Comparison of ENCODE assay signal across 1 cellular context in the genomic region with DNA sequence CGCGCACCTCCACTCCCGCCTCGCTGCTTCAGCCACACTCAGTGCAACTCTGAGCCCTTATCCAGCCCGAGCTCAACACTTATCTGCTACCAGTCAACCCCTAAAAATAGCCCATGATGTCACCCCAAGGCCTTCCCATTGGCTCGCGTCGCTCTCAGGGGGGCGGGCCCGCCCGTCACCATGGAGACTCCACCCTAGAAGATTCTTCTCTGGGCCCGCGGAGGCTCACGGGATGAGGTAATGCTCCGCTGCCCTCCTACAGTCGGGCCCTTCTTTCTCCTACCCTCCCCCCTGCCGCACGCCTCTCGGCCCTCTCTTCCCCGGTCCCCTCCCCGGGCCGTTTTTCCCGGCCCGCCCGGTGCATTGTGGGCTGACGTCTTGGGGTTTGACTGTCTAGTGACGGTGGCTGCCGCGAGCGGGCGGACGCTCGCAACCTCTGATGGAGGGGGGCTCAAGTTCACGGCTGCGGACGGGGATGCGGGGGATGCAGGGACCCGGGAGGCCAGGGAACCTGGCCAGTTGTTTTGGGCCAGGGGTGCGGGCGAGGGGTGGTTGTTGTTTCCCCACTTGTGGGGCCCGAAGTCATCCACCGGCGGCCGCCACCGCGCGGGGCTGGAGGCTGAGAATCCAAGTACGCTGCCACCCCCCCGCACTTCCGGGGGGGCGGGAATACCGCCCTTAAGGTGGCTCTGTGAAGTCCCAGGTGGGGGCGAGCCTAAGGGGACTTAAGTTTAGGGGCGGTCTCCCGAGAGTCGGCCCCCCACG.
A peak's percentile ranks its signal among the peaks of the same experiment; 100 is the strongest.
TF ChIP-seq lines count a peak whose summit lies in the region.

JUN (minus strand) TSS at position 55 of the 765 bp plus-strand sequence. CDS start 977 bp downstream, outside the sequence.

TF ChIP-seq in K562, 482 proteins besides CTCF, POLR2A, EP300 and RAD21 (continued from another document and continues in another):
- TF ChIP-seq ATF3 (IDR thresholded peaks at IDR 0.05), result peak; percentile 98
- TF ChIP-seq ATF3 (CRISPR knock-in tag; conservative IDR thresholded peaks at IDR 0.05), result peak; percentile 98
- TF ChIP-seq RBFOX2 (IDR thresholded peaks at IDR 0.05; ENCODE audit: low read depth, low read length), result peak; percentile 90
- no peak for TF ChIP-seq ZNF184 (CRISPR knock-in tag; IDR thresholded peaks at IDR 0.05)
- TF ChIP-seq ATF2 (CRISPR knock-in tag; IDR thresholded peaks at IDR 0.05), result peak; percentile 98
- TF ChIP-seq PML (IDR thresholded peaks at IDR 0.05; ENCODE audit: low read length), result peak; percentile 94
- peak; percentile 54; the same call in 1 of the 2 replicates for TF ChIP-seq TARDBP (IDR thresholded peaks at IDR 0.05)
- peak; percentile 37; the same call in 1 of the 2 replicates for TF ChIP-seq CBFA2T3 (IDR thresholded peaks at IDR 0.05)
- no peak for TF ChIP-seq XRCC3 (IDR thresholded peaks at IDR 0.05)
- TF ChIP-seq, protein P1, sequence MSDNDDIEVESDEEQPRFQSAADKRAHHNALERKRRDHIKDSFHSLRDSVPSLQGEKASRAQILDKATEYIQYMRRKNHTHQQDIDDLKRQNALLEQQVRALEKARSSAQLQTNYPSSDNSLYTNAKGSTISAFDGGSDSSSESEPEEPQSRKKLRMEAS (CRISPR knock-in tag; IDR thresholded peaks at IDR 0.05), result peak; percentile 63
- TF ChIP-seq, protein P2, sequence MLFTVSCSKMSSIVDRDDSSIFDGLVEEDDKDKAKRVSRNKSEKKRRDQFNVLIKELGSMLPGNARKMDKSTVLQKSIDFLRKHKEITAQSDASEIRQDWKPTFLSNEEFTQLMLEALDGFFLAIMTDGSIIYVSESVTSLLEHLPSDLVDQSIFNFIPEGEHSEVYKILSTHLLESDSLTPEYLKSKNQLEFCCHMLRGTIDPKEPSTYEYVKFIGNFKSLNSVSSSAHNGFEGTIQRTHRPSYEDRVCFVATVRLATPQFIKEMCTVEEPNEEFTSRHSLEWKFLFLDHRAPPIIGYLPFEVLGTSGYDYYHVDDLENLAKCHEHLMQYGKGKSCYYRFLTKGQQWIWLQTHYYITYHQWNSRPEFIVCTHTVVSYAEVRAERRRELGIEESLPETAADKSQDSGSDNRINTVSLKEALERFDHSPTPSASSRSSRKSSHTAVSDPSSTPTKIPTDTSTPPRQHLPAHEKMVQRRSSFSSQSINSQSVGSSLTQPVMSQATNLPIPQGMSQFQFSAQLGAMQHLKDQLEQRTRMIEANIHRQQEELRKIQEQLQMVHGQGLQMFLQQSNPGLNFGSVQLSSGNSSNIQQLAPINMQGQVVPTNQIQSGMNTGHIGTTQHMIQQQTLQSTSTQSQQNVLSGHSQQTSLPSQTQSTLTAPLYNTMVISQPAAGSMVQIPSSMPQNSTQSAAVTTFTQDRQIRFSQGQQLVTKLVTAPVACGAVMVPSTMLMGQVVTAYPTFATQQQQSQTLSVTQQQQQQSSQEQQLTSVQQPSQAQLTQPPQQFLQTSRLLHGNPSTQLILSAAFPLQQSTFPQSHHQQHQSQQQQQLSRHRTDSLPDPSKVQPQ (CRISPR knock-in tag; IDR thresholded peaks at IDR 0.05; ENCODE audit: borderline replicate concordance), result no peak
- 0 out of 2 replicates have a peak, but pooled peaks have one; percentile 22 for TF ChIP-seq LEF1 (IDR thresholded peaks at IDR 0.05)
- TF ChIP-seq ZEB2 (IDR thresholded peaks at IDR 0.05), result no peak
- no peak for TF ChIP-seq HNRNPL (IDR thresholded peaks at IDR 0.05; ENCODE audit: low read depth, low read length)
- no peak for TF ChIP-seq TEAD2 (tag; IDR thresholded peaks at IDR 0.05)
- no peak for TF ChIP-seq ZNF707 (CRISPR knock-in tag; conservative IDR thresholded peaks at IDR 0.05)
- no peak for TF ChIP-seq ZBTB12 (CRISPR knock-in tag; IDR thresholded peaks at IDR 0.05)
- TF ChIP-seq, protein P3, sequence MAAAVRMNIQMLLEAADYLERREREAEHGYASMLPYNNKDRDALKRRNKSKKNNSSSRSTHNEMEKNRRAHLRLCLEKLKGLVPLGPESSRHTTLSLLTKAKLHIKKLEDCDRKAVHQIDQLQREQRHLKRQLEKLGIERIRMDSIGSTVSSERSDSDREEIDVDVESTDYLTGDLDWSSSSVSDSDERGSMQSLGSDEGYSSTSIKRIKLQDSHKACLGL (CRISPR knock-in tag; IDR thresholded peaks at IDR 0.05; ENCODE audit: borderline replicate concordance, poor library complexity, severe bottlenecking), result no peak
- TF ChIP-seq CXXC5 (CRISPR knock-in tag; IDR thresholded peaks at IDR 0.05), result peak; percentile 90
- TF ChIP-seq TCF7 (IDR thresholded peaks at IDR 0.05; ENCODE audit: borderline replicate concordance), result no peak
- TF ChIP-seq STAT5B (CRISPR knock-in tag; IDR thresholded peaks at IDR 0.05), result no peak
- no peak for TF ChIP-seq PRPF4 (IDR thresholded peaks at IDR 0.05; ENCODE audit: insufficient read depth, low read depth, low read length, poor library complexity, severe bottlenecking)
- peak; percentile 17; the same call in 1 of the 2 replicates for TF ChIP-seq ZBTB17 (CRISPR knock-in tag; IDR thresholded peaks at IDR 0.05)
- TF ChIP-seq NCOA6 (IDR thresholded peaks at IDR 0.05), result peak; percentile 68; the same call in 1 of the 2 replicates
- TF ChIP-seq TRIM28 (IDR thresholded peaks at IDR 0.05), result no peak
- peak; percentile 96 for TF ChIP-seq POLR2G (IDR thresholded peaks at IDR 0.05; ENCODE audit: low read depth, low read length)
- no peak for TF ChIP-seq CREBBP (IDR thresholded peaks at IDR 0.05; ENCODE audit: low read depth, low read length)
- no peak for TF ChIP-seq SAFB2 (IDR thresholded peaks at IDR 0.05; ENCODE audit: borderline replicate concordance, low read depth, low read length, severe bottlenecking)
- TF ChIP-seq PBX2 (CRISPR knock-in tag; IDR thresholded peaks at IDR 0.05; ENCODE audit: low read depth), result no peak
- no peak; the same call in 1 of the 2 replicates for TF ChIP-seq PBX2 (tag; conservative IDR thresholded peaks at IDR 0.05; ENCODE audit: low read depth)
- no peak for TF ChIP-seq RAD51 (IDR thresholded peaks at IDR 0.05; ENCODE audit: borderline replicate concordance, low read depth)
- no peak for TF ChIP-seq REST (CRISPR knock-in tag; IDR thresholded peaks at IDR 0.05; ENCODE audit: low read depth)
- TF ChIP-seq KAT8 (IDR thresholded peaks at IDR 0.05; ENCODE audit: low read depth), result no peak
- TF ChIP-seq, protein P4, sequence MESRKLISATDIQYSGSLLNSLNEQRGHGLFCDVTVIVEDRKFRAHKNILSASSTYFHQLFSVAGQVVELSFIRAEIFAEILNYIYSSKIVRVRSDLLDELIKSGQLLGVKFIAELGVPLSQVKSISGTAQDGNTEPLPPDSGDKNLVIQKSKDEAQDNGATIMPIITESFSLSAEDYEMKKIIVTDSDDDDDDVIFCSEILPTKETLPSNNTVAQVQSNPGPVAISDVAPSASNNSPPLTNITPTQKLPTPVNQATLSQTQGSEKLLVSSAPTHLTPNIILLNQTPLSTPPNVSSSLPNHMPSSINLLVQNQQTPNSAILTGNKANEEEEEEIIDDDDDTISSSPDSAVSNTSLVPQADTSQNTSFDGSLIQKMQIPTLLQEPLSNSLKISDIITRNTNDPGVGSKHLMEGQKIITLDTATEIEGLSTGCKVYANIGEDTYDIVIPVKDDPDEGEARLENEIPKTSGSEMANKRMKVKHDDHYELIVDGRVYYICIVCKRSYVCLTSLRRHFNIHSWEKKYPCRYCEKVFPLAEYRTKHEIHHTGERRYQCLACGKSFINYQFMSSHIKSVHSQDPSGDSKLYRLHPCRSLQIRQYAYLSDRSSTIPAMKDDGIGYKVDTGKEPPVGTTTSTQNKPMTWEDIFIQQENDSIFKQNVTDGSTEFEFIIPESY (CRISPR knock-in tag; IDR thresholded peaks at IDR 0.05), result peak; percentile 19; the same call in 1 of the 2 replicates
- TF ChIP-seq ZC3H4 (CRISPR knock-in tag; IDR thresholded peaks at IDR 0.05; ENCODE audit: borderline replicate concordance), result no peak
- TF ChIP-seq ZFX (CRISPR knock-in tag; IDR thresholded peaks at IDR 0.05), result peak; percentile 54
- no peak for TF ChIP-seq CC2D1A (IDR thresholded peaks at IDR 0.05)
- no peak for TF ChIP-seq ZNF253 (CRISPR knock-in tag; conservative IDR thresholded peaks at IDR 0.05)
- peak; percentile 13 for TF ChIP-seq NR1H2 (CRISPR knock-in tag; IDR thresholded peaks at IDR 0.05)
- TF ChIP-seq, protein P5, sequence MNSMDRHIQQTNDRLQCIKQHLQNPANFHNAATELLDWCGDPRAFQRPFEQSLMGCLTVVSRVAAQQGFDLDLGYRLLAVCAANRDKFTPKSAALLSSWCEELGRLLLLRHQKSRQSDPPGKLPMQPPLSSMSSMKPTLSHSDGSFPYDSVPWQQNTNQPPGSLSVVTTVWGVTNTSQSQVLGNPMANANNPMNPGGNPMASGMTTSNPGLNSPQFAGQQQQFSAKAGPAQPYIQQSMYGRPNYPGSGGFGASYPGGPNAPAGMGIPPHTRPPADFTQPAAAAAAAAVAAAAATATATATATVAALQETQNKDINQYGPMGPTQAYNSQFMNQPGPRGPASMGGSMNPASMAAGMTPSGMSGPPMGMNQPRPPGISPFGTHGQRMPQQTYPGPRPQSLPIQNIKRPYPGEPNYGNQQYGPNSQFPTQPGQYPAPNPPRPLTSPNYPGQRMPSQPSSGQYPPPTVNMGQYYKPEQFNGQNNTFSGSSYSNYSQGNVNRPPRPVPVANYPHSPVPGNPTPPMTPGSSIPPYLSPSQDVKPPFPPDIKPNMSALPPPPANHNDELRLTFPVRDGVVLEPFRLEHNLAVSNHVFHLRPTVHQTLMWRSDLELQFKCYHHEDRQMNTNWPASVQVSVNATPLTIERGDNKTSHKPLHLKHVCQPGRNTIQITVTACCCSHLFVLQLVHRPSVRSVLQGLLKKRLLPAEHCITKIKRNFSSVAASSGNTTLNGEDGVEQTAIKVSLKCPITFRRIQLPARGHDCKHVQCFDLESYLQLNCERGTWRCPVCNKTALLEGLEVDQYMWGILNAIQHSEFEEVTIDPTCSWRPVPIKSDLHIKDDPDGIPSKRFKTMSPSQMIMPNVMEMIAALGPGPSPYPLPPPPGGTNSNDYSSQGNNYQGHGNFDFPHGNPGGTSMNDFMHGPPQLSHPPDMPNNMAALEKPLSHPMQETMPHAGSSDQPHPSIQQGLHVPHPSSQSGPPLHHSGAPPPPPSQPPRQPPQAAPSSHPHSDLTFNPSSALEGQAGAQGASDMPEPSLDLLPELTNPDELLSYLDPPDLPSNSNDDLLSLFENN (IDR thresholded peaks at IDR 0.05; ENCODE audit: low read depth in 2 of 2, low read length in 2 of 2), result no peak; a peak in 2 of 4 replicates
